ENCODE assay signal across 1 cellular context in the genomic region with DNA sequence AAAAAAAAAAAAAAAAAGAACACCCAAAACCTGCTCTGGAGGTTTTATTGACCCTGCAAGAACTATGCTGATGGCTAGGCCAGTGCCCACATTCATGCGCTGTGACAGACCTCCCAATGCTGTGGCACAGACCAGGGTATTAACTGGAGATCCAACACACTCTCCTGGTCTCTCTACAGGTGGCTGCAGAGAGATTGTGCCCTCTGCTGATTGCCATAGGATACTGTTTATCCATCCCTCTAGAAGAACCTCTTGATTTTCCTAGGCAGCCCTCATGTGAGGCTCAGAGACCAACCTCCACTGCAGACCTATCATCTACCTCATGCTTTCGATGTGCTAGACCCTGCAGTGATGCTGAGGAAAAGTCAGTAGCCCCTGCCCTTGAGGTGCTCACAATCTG.
TF ChIP-seq lines count a peak whose summit lies in the region.

No MANE protein-coding gene starts in this region.

TF ChIP-seq in GM23338, 12 proteins besides CTCF, POLR2A, EP300 and RAD21 (continued from another document):
- TF ChIP-seq, protein P1, sequence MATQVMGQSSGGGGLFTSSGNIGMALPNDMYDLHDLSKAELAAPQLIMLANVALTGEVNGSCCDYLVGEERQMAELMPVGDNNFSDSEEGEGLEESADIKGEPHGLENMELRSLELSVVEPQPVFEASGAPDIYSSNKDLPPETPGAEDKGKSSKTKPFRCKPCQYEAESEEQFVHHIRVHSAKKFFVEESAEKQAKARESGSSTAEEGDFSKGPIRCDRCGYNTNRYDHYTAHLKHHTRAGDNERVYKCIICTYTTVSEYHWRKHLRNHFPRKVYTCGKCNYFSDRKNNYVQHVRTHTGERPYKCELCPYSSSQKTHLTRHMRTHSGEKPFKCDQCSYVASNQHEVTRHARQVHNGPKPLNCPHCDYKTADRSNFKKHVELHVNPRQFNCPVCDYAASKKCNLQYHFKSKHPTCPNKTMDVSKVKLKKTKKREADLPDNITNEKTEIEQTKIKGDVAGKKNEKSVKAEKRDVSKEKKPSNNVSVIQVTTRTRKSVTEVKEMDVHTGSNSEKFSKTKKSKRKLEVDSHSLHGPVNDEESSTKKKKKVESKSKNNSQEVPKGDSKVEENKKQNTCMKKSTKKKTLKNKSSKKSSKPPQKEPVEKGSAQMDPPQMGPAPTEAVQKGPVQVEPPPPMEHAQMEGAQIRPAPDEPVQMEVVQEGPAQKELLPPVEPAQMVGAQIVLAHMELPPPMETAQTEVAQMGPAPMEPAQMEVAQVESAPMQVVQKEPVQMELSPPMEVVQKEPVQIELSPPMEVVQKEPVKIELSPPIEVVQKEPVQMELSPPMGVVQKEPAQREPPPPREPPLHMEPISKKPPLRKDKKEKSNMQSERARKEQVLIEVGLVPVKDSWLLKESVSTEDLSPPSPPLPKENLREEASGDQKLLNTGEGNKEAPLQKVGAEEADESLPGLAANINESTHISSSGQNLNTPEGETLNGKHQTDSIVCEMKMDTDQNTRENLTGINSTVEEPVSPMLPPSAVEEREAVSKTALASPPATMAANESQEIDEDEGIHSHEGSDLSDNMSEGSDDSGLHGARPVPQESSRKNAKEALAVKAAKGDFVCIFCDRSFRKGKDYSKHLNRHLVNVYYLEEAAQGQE (IDR thresholded peaks at IDR 0.05; ENCODE audit: unreplicated experiment) = no peak
- TF ChIP-seq, protein P2, sequence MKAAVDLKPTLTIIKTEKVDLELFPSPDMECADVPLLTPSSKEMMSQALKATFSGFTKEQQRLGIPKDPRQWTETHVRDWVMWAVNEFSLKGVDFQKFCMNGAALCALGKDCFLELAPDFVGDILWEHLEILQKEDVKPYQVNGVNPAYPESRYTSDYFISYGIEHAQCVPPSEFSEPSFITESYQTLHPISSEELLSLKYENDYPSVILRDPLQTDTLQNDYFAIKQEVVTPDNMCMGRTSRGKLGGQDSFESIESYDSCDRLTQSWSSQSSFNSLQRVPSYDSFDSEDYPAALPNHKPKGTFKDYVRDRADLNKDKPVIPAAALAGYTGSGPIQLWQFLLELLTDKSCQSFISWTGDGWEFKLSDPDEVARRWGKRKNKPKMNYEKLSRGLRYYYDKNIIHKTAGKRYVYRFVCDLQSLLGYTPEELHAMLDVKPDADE (IDR thresholded peaks at IDR 0.05) = no peak
- TF ChIP-seq ZNF114 (CRISPR knock-in tag; IDR thresholded peaks at IDR 0.05) (no peak), NANOG (IDR thresholded peaks at IDR 0.05; ENCODE audit: borderline replicate concordance) (no peak), STAT1 (IDR thresholded peaks at IDR 0.05; ENCODE audit: unreplicated experiment) (no peak), EZH2 (IDR thresholded peaks at IDR 0.05; ENCODE audit: low read depth, unreplicated experiment) (no peak)
